ENCODE assay signal across 29 cellular contexts in the genomic region with DNA sequence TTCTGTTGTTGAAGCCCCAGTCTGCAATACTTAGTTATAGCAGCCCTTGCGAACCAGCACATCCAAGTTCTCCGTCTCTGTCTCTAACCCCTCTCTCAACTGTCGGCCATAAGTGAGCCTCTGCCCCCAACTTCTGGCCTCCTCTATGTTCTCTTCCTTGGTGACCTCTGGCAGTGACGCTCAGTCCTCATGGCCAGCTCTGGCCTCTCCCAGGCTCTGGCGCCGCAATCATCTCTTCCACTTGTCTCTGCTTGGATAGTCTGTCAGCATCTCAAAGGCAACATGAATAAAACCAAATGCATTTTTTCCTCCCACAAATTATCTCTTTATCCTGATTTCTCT. TPM values are rescaled to one million over a fixed set of nuclear protein-coding genes. Genes with fewer than 3 reads are reported as not detected.
"Had no signal": no experiment of that assay in that cellular context is flagged by ENCODE, and none has a peak within 500 bp of the region (broad histone marks: within the 10 kb centered on the region; RNA-seq: fewer than 3 reads in every experiment).

No MANE protein-coding gene starts in this region.

- H3K9me3 Mint-ChIP-seq: activated naive CD4-positive, alpha-beta T cell treated with anti-CD3 and anti-CD28 coated beads for 36 hours; activated naive CD4-positive, alpha-beta T cell treated with anti-CD3 and anti-CD28 coated beads, Interleukin-2, amount 50 U/mL, for 72 hours; activated T-cell treated with anti-CD3 and anti-CD28 coated beads, Interleukin-2, amount 50 U/mL, for 24 hours; T-helper 1 cell treated with Interleukin-12 subunit alpha and Interleukin-12 subunit beta and Interleukin-4 antibody, amounts not matched to agents 30 μg/mL and 1 μg/mL, for 36 hours; T-helper 2 cell treated with Interferon-gamma antibody and Interleukin-4, amounts not matched to agents 5 μg/mL and 100 μg/mL, for 36 hours; WTC11 had no signal

- DNase-seq: activated CD4-positive, alpha-beta T cell treated with anti-CD3 and anti-CD28 coated beads for 36 hours; activated CD4-positive, alpha-beta T cell treated with anti-CD3 and anti-CD28 coated beads, Interleukin-2, amount 50 U/mL, for 48 hours; activated CD8-positive, alpha-beta T cell treated with anti-CD3 and anti-CD28 coated beads, Interleukin-2, amount 10 ng/mL, durations not matched to agents 7 days and 5 days; activated gamma-delta T cell treated with Interleukin-2 at 50 U/mL for 16 hours; activated naive CD4-positive, alpha-beta T cell treated with anti-CD3 and anti-CD28 coated beads for 36 hours; activated T-cell treated with anti-CD3 and anti-CD28 coated beads, Interleukin-2, amount 50 U/mL, for 24 hours; adrenal gland; brain microvascular endothelial cell; central memory CD4-positive, alpha-beta T cell; Karpas-422; KBM-7; NCI-H1105; NCI-H1436; NCI-H1694; NCI-H1930; NCI-H2081 treated with DMSO at 0.1 percent for 48 hours; NCI-H226; NCI-H446 treated with DMSO at 0.1 percent for 48 hours; NCI-H524 treated with DMSO at 0.1 percent for 48 hours; SHP77; SJCRH30 had no signal

- H3K36me3 Mint-ChIP-seq: activated naive CD4-positive, alpha-beta T cell treated with anti-CD3 and anti-CD28 coated beads, Interleukin-2, amount 50 U/mL, for 72 hours; WTC11 had no signal

- H3K36me3 ChIP-seq: adrenal gland, brain microvascular endothelial cell, SJCRH30 had no signal

- H3K4me3 Mint-ChIP-seq: activated CD4-positive, alpha-beta T cell treated with anti-CD3 and anti-CD28 coated beads for 36 hours; activated CD8-positive, alpha-beta T cell treated with anti-CD3 and anti-CD28 coated beads, Interleukin-2, amount 10 ng/mL, durations not matched to agents 7 days and 5 days; activated naive CD4-positive, alpha-beta T cell treated with anti-CD3 and anti-CD28 coated beads for 36 hours; activated T-cell treated with anti-CD3 and anti-CD28 coated beads, Interleukin-2, amount 50 U/mL, for 24 hours; T-helper 1 cell treated with Interleukin-12 subunit alpha and Interleukin-12 subunit beta and Interleukin-4 antibody, amounts not matched to agents 30 μg/mL and 1 μg/mL, for 36 hours; T-helper 2 cell treated with Interferon-gamma antibody and Interleukin-4, amounts not matched to agents 5 μg/mL and 100 μg/mL, for 36 hours; WTC11 had no signal

- H3K4me3 ChIP-seq: adrenal gland, SJCRH30, SK-N-MC had no signal

- H3K27ac ChIP-seq: adrenal gland, brain microvascular endothelial cell, SJCRH30, SK-N-MC had no signal

- H3K27ac Mint-ChIP-seq: activated CD4-positive, alpha-beta T cell treated with anti-CD3 and anti-CD28 coated beads for 36 hours; activated CD8-positive, alpha-beta T cell treated with anti-CD3 and anti-CD28 coated beads, Interleukin-2, amount 10 ng/mL, durations not matched to agents 7 days and 5 days; activated naive CD4-positive, alpha-beta T cell treated with anti-CD3 and anti-CD28 coated beads for 36 hours; activated T-cell treated with anti-CD3 and anti-CD28 coated beads, Interleukin-2, amount 50 U/mL, for 24 hours; T-helper 1 cell treated with Interleukin-12 subunit alpha and Interleukin-12 subunit beta and Interleukin-4 antibody, amounts not matched to agents 30 μg/mL and 1 μg/mL, for 36 hours; T-helper 2 cell treated with Interferon-gamma antibody and Interleukin-4, amounts not matched to agents 5 μg/mL and 100 μg/mL, for 36 hours; WTC11 had no signal

- H3K27me3 ChIP-seq: adrenal gland, brain microvascular endothelial cell, SJCRH30 had no signal

- ATAC-seq: activated CD8-positive, alpha-beta T cell treated with anti-CD3 and anti-CD28 coated beads, Interleukin-2, amount 10 ng/mL, durations not matched to agents 7 days and 5 days; Panc1; WTC11 had no signal

- H3K27me3 Mint-ChIP-seq: activated CD4-positive, alpha-beta T cell treated with anti-CD3 and anti-CD28 coated beads for 36 hours; activated T-cell treated with anti-CD3 and anti-CD28 coated beads, Interleukin-2, amount 50 U/mL, for 24 hours had no signal

- H3K9me3 ChIP-seq: adrenal gland, SJCRH30 had no signal

RNA-seq across cellular contexts. Expression of gene RIPPLY3, which starts 31.7 kb away (rescaled TPM):
- total RNA-seq: MCF 10A, RPMI7951, SJCRH30 had no signal
